ENCODE assay signal across 18 cellular contexts in genomic region chr4:138086471-138086870, GRCh38.
"Had no signal": no experiment of that assay in that cellular context is flagged by ENCODE, and none has a peak within 500 bp of the region (broad histone marks: within the 10 kb centered on the region; RNA-seq: fewer than 3 reads in every experiment).

No MANE protein-coding gene starts in this region.

- FAIRE-seq: colon, islet of Langerhans had no signal

- H3K27ac ChIP-seq: dorsolateral prefrontal cortex, lower lobe of right lung, suprapubic skin, upper lobe of left lung had no signal

- DNase-seq: activated CD4-positive, alpha-beta T cell treated with anti-CD3 and anti-CD28 coated beads, Interleukin-2, amount 10 ng/mL, durations not matched to agents 24 days and 14 days; activated CD8-positive, alpha-beta T cell treated with anti-CD3 and anti-CD28 coated beads for 36 hours; activated naive CD4-positive, alpha-beta T cell treated with Interleukin-2 at 50 U/mL for 16 hours; activated naive CD8-positive, alpha-beta T cell treated with anti-CD3 and anti-CD28 coated beads, Interleukin-2, amount 10 ng/mL, durations not matched to agents 7 days and 5 days; activated T-cell treated with anti-CD3 and anti-CD28 coated beads, Interleukin-2, amount 50 U/mL, for 1 hour; amygdala; dorsolateral prefrontal cortex; left cardiac atrium; lower lobe of right lung; stimulated activated CD4-positive, alpha-beta T cell treated with anti-CD3 and anti-CD28 coated beads, Interleukin-4, amount 100 ng/mL, for 1 hour; stimulated activated naive CD8-positive, alpha-beta T cell treated with anti-CD3 and anti-CD28 coated beads, Interleukin-15, amount 100 ng/mL, for 72 hours; T1000; upper lobe of left lung had no signal

- H3K36me3 Mint-ChIP-seq: activated naive CD8-positive, alpha-beta T cell treated with anti-CD3 and anti-CD28 coated beads, Interleukin-2, amount 10 ng/mL, durations not matched to agents 7 days and 5 days; natural killer cell treated with Interleukin-12 subunit alpha and Interleukin-12 subunit beta and Interleukin-15 and Interleukin-18, amount 100 ng/mL, for 72 hours had no signal

- H3K27me3 ChIP-seq: dorsolateral prefrontal cortex, suprapubic skin, upper lobe of left lung had no signal

- H3K4me3 Mint-ChIP-seq: activated CD4-positive, alpha-beta T cell treated with anti-CD3 and anti-CD28 coated beads, Interleukin-2, amount 10 ng/mL, durations not matched to agents 24 days and 14 days; activated CD8-positive, alpha-beta T cell treated with anti-CD3 and anti-CD28 coated beads for 36 hours; activated naive CD8-positive, alpha-beta T cell treated with anti-CD3 and anti-CD28 coated beads, Interleukin-2, amount 10 ng/mL, durations not matched to agents 7 days and 5 days; natural killer cell treated with Interleukin-12 subunit alpha and Interleukin-12 subunit beta and Interleukin-15 and Interleukin-18, amount 100 ng/mL, for 72 hours; stimulated activated naive CD8-positive, alpha-beta T cell treated with anti-CD3 and anti-CD28 coated beads, Interleukin-15, amount 100 ng/mL, for 72 hours had no signal

- H3K36me3 ChIP-seq: lower lobe of right lung, suprapubic skin, upper lobe of left lung had no signal

- H3K27me3 Mint-ChIP-seq: activated CD4-positive, alpha-beta T cell treated with anti-CD3 and anti-CD28 coated beads, Interleukin-2, amount 10 ng/mL, durations not matched to agents 24 days and 14 days; activated CD8-positive, alpha-beta T cell treated with anti-CD3 and anti-CD28 coated beads for 36 hours; natural killer cell treated with Interleukin-12 subunit alpha and Interleukin-12 subunit beta and Interleukin-15 and Interleukin-18, amount 100 ng/mL, for 72 hours had no signal

- ATAC-seq: activated CD8-positive, alpha-beta T cell treated with anti-CD3 and anti-CD28 coated beads for 36 hours; lower lobe of right lung; natural killer cell treated with Interleukin-12 subunit alpha and Interleukin-12 subunit beta and Interleukin-15 and Interleukin-18, amount 100 ng/mL, for 72 hours; stimulated activated naive CD8-positive, alpha-beta T cell treated with anti-CD3 and anti-CD28 coated beads, Interleukin-15, amount 100 ng/mL, for 72 hours had no signal

- H3K4me3 ChIP-seq: dorsolateral prefrontal cortex, lower lobe of right lung, suprapubic skin, upper lobe of left lung had no signal

- H3K9me3 ChIP-seq: lower lobe of right lung, suprapubic skin, upper lobe of left lung had no signal

- H3K4me1 ChIP-seq: lower lobe of right lung had no signal

- H3K9me3 Mint-ChIP-seq: activated CD4-positive, alpha-beta T cell treated with anti-CD3 and anti-CD28 coated beads, Interleukin-2, amount 10 ng/mL, durations not matched to agents 24 days and 14 days; activated CD8-positive, alpha-beta T cell treated with anti-CD3 and anti-CD28 coated beads for 36 hours; activated naive CD8-positive, alpha-beta T cell treated with anti-CD3 and anti-CD28 coated beads, Interleukin-2, amount 10 ng/mL, durations not matched to agents 7 days and 5 days; activated T-helper 2 cell treated with anti-CD3 and anti-CD28 coated beads, Interferon-gamma antibody, Interleukin-2, Interleukin-4, amounts not matched to agents 10 μg/mL and 5 μg/mL and 100 μg/mL, durations not matched to agents 14 hours and 24 hours and 36 hours; natural killer cell treated with Interleukin-12 subunit alpha and Interleukin-12 subunit beta and Interleukin-15 and Interleukin-18, amount 100 ng/mL, for 72 hours; stimulated activated naive CD8-positive, alpha-beta T cell treated with anti-CD3 and anti-CD28 coated beads, Interleukin-15, amount 100 ng/mL, for 72 hours had no signal

- H3K4me1 Mint-ChIP-seq: activated CD4-positive, alpha-beta T cell treated with anti-CD3 and anti-CD28 coated beads, Interleukin-2, amount 10 ng/mL, durations not matched to agents 24 days and 14 days; activated naive CD8-positive, alpha-beta T cell treated with anti-CD3 and anti-CD28 coated beads, Interleukin-2, amount 10 ng/mL, durations not matched to agents 7 days and 5 days; stimulated activated naive CD8-positive, alpha-beta T cell treated with anti-CD3 and anti-CD28 coated beads, Interleukin-15, amount 100 ng/mL, for 72 hours had no signal

- H3K27ac Mint-ChIP-seq: activated CD4-positive, alpha-beta T cell treated with anti-CD3 and anti-CD28 coated beads, Interleukin-2, amount 10 ng/mL, durations not matched to agents 24 days and 14 days; activated CD8-positive, alpha-beta T cell treated with anti-CD3 and anti-CD28 coated beads for 36 hours; activated naive CD8-positive, alpha-beta T cell treated with anti-CD3 and anti-CD28 coated beads, Interleukin-2, amount 10 ng/mL, durations not matched to agents 7 days and 5 days; activated T-helper 2 cell treated with anti-CD3 and anti-CD28 coated beads, Interferon-gamma antibody, Interleukin-2, Interleukin-4, amounts not matched to agents 10 μg/mL and 5 μg/mL and 100 μg/mL, durations not matched to agents 14 hours and 24 hours and 36 hours; natural killer cell treated with Interleukin-12 subunit alpha and Interleukin-12 subunit beta and Interleukin-15 and Interleukin-18, amount 100 ng/mL, for 72 hours; stimulated activated naive CD8-positive, alpha-beta T cell treated with anti-CD3 and anti-CD28 coated beads, Interleukin-15, amount 100 ng/mL, for 72 hours had no signal
